Comparison of ENCODE assay signal across 8 cellular contexts in genomic region chr21:20999567-21000169, GRCh38. TPM values are rescaled to one million over a fixed set of nuclear protein-coding genes. Genes with fewer than 3 reads are reported as not detected.
DNase-seq lines count a peak whose midpoint lies in the region; ATAC-seq and TF ChIP-seq lines count a peak whose summit lies in the region.

No MANE protein-coding gene starts in this region.

- peaks cover 0 to 24% (median 6%) of the 10 kb centered on the region in 12 donors for H3K4me1 ChIP-seq in heart left ventricle

- 13 to 20% (median 15%) methylated on average over 4 of the region's 4 CpGs for WGBS in heart left ventricle, 4 donors

- H3K36me3 ChIP-seq in heart left ventricle: no peaks in the 10 kb centered on the region

- no peak for ATAC-seq in activated naive CD8-positive, alpha-beta T cell treated with anti-CD3 and anti-CD28 coated beads, Interleukin-2, amount 10 ng/mL, durations not matched to agents 7 days and 5 days (ENCODE audit: low read depth)
- peak in 3 of 4 donors; percentile 52 to 71 (median 64) for ATAC-seq in heart left ventricle
- no peak for ATAC-seq in HG02852 (IDR thresholded peaks at IDR 0.05; ENCODE audit: unreplicated experiment)

- H3K4me3 Mint-ChIP-seq in activated naive CD8-positive, alpha-beta T cell treated with anti-CD3 and anti-CD28 coated beads, Interleukin-2, amount 10 ng/mL, durations not matched to agents 7 days and 5 days: no peak overlapping the region

- H3K27ac Mint-ChIP-seq in activated naive CD8-positive, alpha-beta T cell treated with anti-CD3 and anti-CD28 coated beads, Interleukin-2, amount 10 ng/mL, durations not matched to agents 7 days and 5 days: no peak overlapping the region

- peaks cover 0 to 24% (median 9%) of the 10 kb centered on the region in 9 donors for H3K27me3 ChIP-seq in heart left ventricle

- intact Hi-C loops in heart left ventricle (cut with DNase I): loop anchor here in 8 of 10 donors (2.0 to 10.0 kb wide), 4 partner anchors 103 to 1795 kb away; no protein-coding TSS in a partner anchor

- peak overlapping the region in 2 of 12 donors; percentile 28 to 31 for H3K27ac ChIP-seq in heart left ventricle

- H3K9me3 ChIP-seq in heart left ventricle: no peaks in the 10 kb centered on the region

- no peaks in the 10 kb centered on the region for H3K9me3 Mint-ChIP-seq in activated naive CD8-positive, alpha-beta T cell treated with anti-CD3 and anti-CD28 coated beads, Interleukin-2, amount 10 ng/mL, durations not matched to agents 7 days and 5 days

- H3K36me3 Mint-ChIP-seq in activated naive CD8-positive, alpha-beta T cell treated with anti-CD3 and anti-CD28 coated beads, Interleukin-2, amount 10 ng/mL, durations not matched to agents 7 days and 5 days: no peaks in the 10 kb centered on the region

- peak overlapping the region in 7 of 12 donors; percentile 15 to 76 (median 61) for H3K4me3 ChIP-seq in heart left ventricle

- peaks cover 32% of the 10 kb centered on the region for H3K27me3 Mint-ChIP-seq in activated naive CD8-positive, alpha-beta T cell treated with anti-CD3 and anti-CD28 coated beads, Interleukin-2, amount 10 ng/mL, durations not matched to agents 7 days and 5 days

- POLR2A ChIA-PET in HEK293T (lab: Yijun Ruan, JAX): no interaction called here
- POLR2A ChIA-PET in activated naive CD8-positive, alpha-beta T cell treated with anti-CD3 and anti-CD28 coated beads, Interleukin-2, amount 10 ng/mL, durations not matched to agents 7 days and 5 days (lab: Charles Lee): no interaction called here

- TF ChIP-seq CTCF in heart left ventricle (IDR thresholded peaks at IDR 0.05): peak; percentile 48 to 78 (median 65)

- DNase-seq in DMS114 treated with DMSO at 0.1 percent for 48 hours (lab: John Stamatoyannopoulos, UW; ENCODE audit: unreplicated experiment) (peak; percentile 8), HEK293T (ENCODE audit: extremely low spot score) (peak; percentile 51), NCI-H82 (lab: John Stamatoyannopoulos, UW) (peak; percentile 63), heart left ventricle (peak in 1 of 5 donors; percentile 22), putamen (ENCODE audit: low spot score) (peak; percentile 84)
- peak; percentile 25 for DNase-seq in activated naive CD8-positive, alpha-beta T cell treated with anti-CD3 and anti-CD28 coated beads, Interleukin-2, amount 10 ng/mL, durations not matched to agents 7 days and 5 days
- no peak for DNase-seq in activated effector memory CD4-positive, alpha-beta T cell treated with Interleukin-2 at 50 U/mL for 16 hours

- no peaks in the 10 kb centered on the region for H3K4me1 Mint-ChIP-seq in activated naive CD8-positive, alpha-beta T cell treated with anti-CD3 and anti-CD28 coated beads, Interleukin-2, amount 10 ng/mL, durations not matched to agents 7 days and 5 days

- CTCF ChIA-PET in HEK293T (lab: Yijun Ruan, JAX): interaction anchor here (0.6 to 0.9 kb wide), 3 partner anchors 102 to 1451 kb away, joined by 3 to 5 read pairs (median 3); no protein-coding TSS in a partner anchor

- TF ChIP-seq POLR2A in heart left ventricle (IDR thresholded peaks at IDR 0.05): no peak

TF ChIP-seq in HEK293T, 16 proteins besides CTCF, POLR2A, EP300 and RAD21:
- TF ChIP-seq FOXA1 (IDR thresholded peaks at IDR 0.05) (no peak), HDGF (IDR thresholded peaks at IDR 0.05; ENCODE audit: borderline replicate concordance) (no peak), TARDBP (IDR thresholded peaks at IDR 0.05) (no peak), FOXM1 (IDR thresholded peaks at IDR 0.05; ENCODE audit: borderline replicate concordance) (no peak), ARNT (IDR thresholded peaks at IDR 0.05) (no peak), SUZ12 (IDR thresholded peaks at IDR 0.05) (no peak), ZNF384 (IDR thresholded peaks at IDR 0.05) (no peak), ELF4 (IDR thresholded peaks at IDR 0.05) (no peak), FOXK2 (IDR thresholded peaks at IDR 0.05) (no peak), NFRKB (IDR thresholded peaks at IDR 0.05) (no peak), L3MBTL2 (conservative IDR thresholded peaks at IDR 0.05) (no peak)

RNA-seq across cellular contexts. Expression of gene NCAM2, which starts 1.5 kb away (rescaled TPM):
- total RNA-seq in activated naive CD8-positive, alpha-beta T cell treated with anti-CD3 and anti-CD28 coated beads, Interleukin-2, amount 10 ng/mL, durations not matched to agents 7 days and 5 days: not detected
- 1 to 10 TPM; 1.1 to 4.3 (median 3.2) TPM for total RNA-seq in heart left ventricle
- under 1 TPM; 0.19 to 0.60 TPM for polyA plus RNA-seq in heart left ventricle

Comparison
In these comparisons a context has a peak if more than half of its experiments do, and no peak if none do; other contexts are left out.
1. ATAC-seq: peak in heart left ventricle (3 of 4); none in activated naive CD8-positive, alpha-beta T cell treated with anti-CD3 and anti-CD28 coated beads, Interleukin-2, amount 10 ng/mL, durations not matched to agents 7 days and 5 days (single experiment) and HG02852 (single experiment).